Comparison of ENCODE assay signal across 10 cellular contexts in genomic region chr13:44249439-44249838, GRCh38.
A peak's percentile ranks its signal among the peaks of the same experiment; 100 is the strongest.
DNase-seq lines count a peak whose midpoint lies in the region; ATAC-seq and TF ChIP-seq lines count a peak whose summit lies in the region.
"Had no signal": no experiment of that assay in that cellular context is flagged by ENCODE, and none has a peak within 500 bp of the region (broad histone marks: within the 10 kb centered on the region; RNA-seq: fewer than 3 reads in every experiment).

No MANE protein-coding gene starts in this region.

- CTCF ChIA-PET in RWPE1 (lab: Yijun Ruan, JAX): no interaction called here

- H3K9me3 ChIP-seq in fibroblast of lung (ENCODE audit: control insufficient read depth, insufficient read depth, low read depth, low read length) (no peaks in the 10 kb centered on the region), ovary (no peaks in the 10 kb centered on the region)

- H3K4me1 ChIP-seq in fibroblast of lung (ENCODE audit: control insufficient read depth, extremely low read depth, insufficient read depth, low read length) (peaks cover 4% of the 10 kb centered on the region), ovary (ENCODE audit: insufficient read depth) (peaks cover 9% of the 10 kb centered on the region)

- TF ChIP-seq POLR2A in ovary (IDR thresholded peaks at IDR 0.05): no peak

- H3K27ac ChIP-seq in RWPE1 (peak overlapping the region; percentile 76), fibroblast of lung (ENCODE audit: insufficient read depth, low read length) (no peak overlapping the region), ovary (peak overlapping the region; percentile 33 to 72)

- DNase-seq in AG09309 (ENCODE audit: low read depth) (peak; percentile 64), RWPE1 (ENCODE audit: low spot score) (no peak), fibroblast of lung (ENCODE audit: low read depth in 2 of 2) (peak; percentile 83 to 90), ovary (peak; percentile 40 to 74 (median 57)), NCI-H2081 (lab: John Stamatoyannopoulos, UW) (no peak), hypothalamus (lab: John Stamatoyannopoulos, UW) (no peak), NCI-H526 treated with DMSO at 0.1 percent for 48 hours (lab: John Stamatoyannopoulos, UW) (no peak)
- DNase-seq: activated naive CD8-positive, alpha-beta T cell treated with anti-CD3 and anti-CD28 coated beads, Interleukin-2, amount 10 ng/mL, durations not matched to agents 7 days and 5 days; CD8-positive, alpha-beta T cell had no signal

- H3K4me3 ChIP-seq in AG09309 (ENCODE audit: control insufficient read depth, low read depth, low read length) (no peak overlapping the region), fibroblast of lung (replicated peaks in 1 of 4; ENCODE audit: control extremely low read depth in 1 of 4, insufficient read depth in 1 of 4, low read depth in 3 of 4, low read length in 4 of 4) (no peak overlapping the region), ovary (no peak overlapping the region)

- H3K27me3 ChIP-seq in fibroblast of lung (ENCODE audit: control insufficient read depth, insufficient read depth, low read length) (no peaks in the 10 kb centered on the region), ovary (no peaks in the 10 kb centered on the region)

- H3K9ac ChIP-seq in fibroblast of lung (ENCODE audit: insufficient read depth, low read length): no peak overlapping the region

- H3K36me3 ChIP-seq in fibroblast of lung (ENCODE audit: control insufficient read depth, insufficient read depth, low read length): no peaks in the 10 kb centered on the region
- no peaks in the 10 kb centered on the region for H3K36me3 ChIP-seq in ovary

- H3K4me2 ChIP-seq in fibroblast of lung (ENCODE audit: extremely low read depth, insufficient read depth, low read length): no peak overlapping the region

- H3K79me2 ChIP-seq in fibroblast of lung (ENCODE audit: control insufficient read depth, insufficient read depth, low read length): no peaks in the 10 kb centered on the region

- no peak for TF ChIP-seq EP300 in ovary (IDR thresholded peaks at IDR 0.05)

- H2AFZ ChIP-seq in fibroblast of lung (ENCODE audit: low read length): no peak overlapping the region

- intact Hi-C loops in ovary (cut with DNase I): no loop called here

- no peaks in the 10 kb centered on the region for H4K20me1 ChIP-seq in fibroblast of lung (ENCODE audit: control insufficient read depth, extremely low read depth, insufficient read depth, low read length)

- TF ChIP-seq CTCF in AG09309 (IDR thresholded peaks at IDR 0.05; ENCODE audit: control insufficient read depth, insufficient read depth, low read depth, low read length, missing control alignments) (no peak), RWPE1 (conservative IDR thresholded peaks at IDR 0.05; ENCODE audit: low read depth) (no peak), fibroblast of lung (conservative IDR thresholded peaks at IDR 0.05 in 1 of 2, IDR thresholded peaks at IDR 0.05 in 1 of 2; ENCODE audit: low read depth in 1 of 2, low read length in 2 of 2) (no peak), ovary (IDR thresholded peaks at IDR 0.05) (no peak)

- no peak for ATAC-seq in esophagus mucosa
- ATAC-seq: CD8-positive, alpha-beta T cell had no signal

- POLR2A ChIA-PET in RWPE1 (lab: Yijun Ruan, JAX; ENCODE audit: low non-redundant PET): interaction anchor here (1.0 kb wide), 1 partner anchor 188 kb away, joined by 3 read pairs; no protein-coding TSS in a partner anchor

Comparison
In these comparisons a context has a peak if more than half of its experiments do, and no peak if none do; other contexts are left out.
1. DNase-seq: peak in AG09309 (single experiment), fibroblast of lung (2 of 2) and ovary (5 of 5); none in RWPE1 (single experiment), NCI-H2081 (0 of 2), hypothalamus (0 of 51) and NCI-H526 treated with DMSO at 0.1 percent for 48 hours (single experiment).